9 cellular contexts compared by ENCODE assay signal in genomic region chr6:151387581-151387980, GRCh38. TPM values are rescaled to one million over a fixed set of nuclear protein-coding genes. Genes with fewer than 3 reads are reported as not detected.
A peak's percentile ranks its signal among the peaks of the same experiment; 100 is the strongest.
DNase-seq lines count a peak whose midpoint lies in the region; ATAC-seq and TF ChIP-seq lines count a peak whose summit lies in the region.
"Had no signal": no experiment of that assay in that cellular context is flagged by ENCODE, and none has a peak within 500 bp of the region (broad histone marks: within the 10 kb centered on the region; RNA-seq: fewer than 3 reads in every experiment).

No MANE protein-coding gene starts in this region.

- H3K27me3 Mint-ChIP-seq in activated naive CD4-positive, alpha-beta T cell treated with anti-CD3 and anti-CD28 coated beads for 36 hours (ENCODE audit: low read depth): no peaks in the 10 kb centered on the region
- peaks cover 3% of the 10 kb centered on the region for H3K27me3 Mint-ChIP-seq in activated naive CD8-positive, alpha-beta T cell treated with anti-CD3 and anti-CD28 coated beads for 36 hours
- H3K27me3 Mint-ChIP-seq in immature natural killer cell (ENCODE audit: low read depth in 3 of 3) (peaks cover 12 to 27% (median 22%) of the 10 kb centered on the region in 3 donors), type B pancreatic cell (no peaks in the 10 kb centered on the region)

- intact Hi-C loops in activated naive CD4-positive, alpha-beta T cell treated with anti-CD3 and anti-CD28 coated beads for 36 hours (cut with micrococcal nuclease): no loop called here

- DNase-seq in activated naive CD4-positive, alpha-beta T cell treated with anti-CD3 and anti-CD28 coated beads for 36 hours: no peak
- DNase-seq in activated naive CD4-positive, alpha-beta T cell treated with anti-CD3 and anti-CD28 coated beads, Interleukin-2, amount 50 U/mL, for 16 hours: no peak
- DNase-seq in activated naive CD8-positive, alpha-beta T cell treated with anti-CD3 and anti-CD28 coated beads for 36 hours: no peak
- no peak for DNase-seq in immature natural killer cell
- DNase-seq in type B pancreatic cell (ENCODE audit: extremely low spot score, unreplicated experiment): no peak
- DNase-seq in stimulated activated CD4-positive, alpha-beta T cell treated with anti-CD3 and anti-CD28 coated beads, Interleukin-12 subunit alpha, Interleukin-12 subunit beta, amount 100 ng/mL, for 4 hours: no peak
- DNase-seq in stimulated activated CD4-positive, alpha-beta T cell treated with anti-CD3 and anti-CD28 coated beads, Interleukin-1b, Interleukin-23, amount 100 ng/mL, for 48 hours: no peak
- DNase-seq: hippocampal formation had no signal

- H3K9me3 Mint-ChIP-seq in activated naive CD4-positive, alpha-beta T cell treated with anti-CD3 and anti-CD28 coated beads for 36 hours: no peaks in the 10 kb centered on the region
- no peaks in the 10 kb centered on the region for H3K9me3 Mint-ChIP-seq in activated naive CD8-positive, alpha-beta T cell treated with anti-CD3 and anti-CD28 coated beads for 36 hours
- H3K9me3 Mint-ChIP-seq in immature natural killer cell: no peaks in the 10 kb centered on the region
- no peaks in the 10 kb centered on the region for H3K9me3 Mint-ChIP-seq in type B pancreatic cell

- CTCF ChIA-PET in activated naive CD4-positive, alpha-beta T cell treated with anti-CD3 and anti-CD28 coated beads for 36 hours (lab: Charles Lee): no interaction called here

- ATAC-seq in HG03521 (IDR thresholded peaks at IDR 0.05; ENCODE audit: unreplicated experiment): no peak

- H3K4me1 Mint-ChIP-seq in activated naive CD4-positive, alpha-beta T cell treated with anti-CD3 and anti-CD28 coated beads for 36 hours (ENCODE audit: low read depth): peaks cover 43% of the 10 kb centered on the region
- H3K4me1 Mint-ChIP-seq in activated naive CD8-positive, alpha-beta T cell treated with anti-CD3 and anti-CD28 coated beads for 36 hours: peaks cover 42% of the 10 kb centered on the region
- H3K4me1 Mint-ChIP-seq in immature natural killer cell (peaks cover 60 to 69% of the 10 kb centered on the region in 2 donors), type B pancreatic cell (ENCODE audit: unreplicated experiment) (peaks cover 18% of the 10 kb centered on the region)

- no peak for TF ChIP-seq CTCF in type B pancreatic cell (conservative IDR thresholded peaks at IDR 0.05)

- H3K36me3 Mint-ChIP-seq in activated naive CD4-positive, alpha-beta T cell treated with anti-CD3 and anti-CD28 coated beads for 36 hours (ENCODE audit: low read depth): peaks cover 7% of the 10 kb centered on the region
- peaks cover 28% of the 10 kb centered on the region for H3K36me3 Mint-ChIP-seq in activated naive CD8-positive, alpha-beta T cell treated with anti-CD3 and anti-CD28 coated beads for 36 hours
- H3K36me3 Mint-ChIP-seq in immature natural killer cell (peaks cover 0 to 6% (median 4%) of the 10 kb centered on the region in 3 donors), type B pancreatic cell (peaks cover 10% of the 10 kb centered on the region)

- no peak overlapping the region for H3K4me3 Mint-ChIP-seq in activated naive CD4-positive, alpha-beta T cell treated with anti-CD3 and anti-CD28 coated beads for 36 hours
- no peak overlapping the region for H3K4me3 Mint-ChIP-seq in activated naive CD8-positive, alpha-beta T cell treated with anti-CD3 and anti-CD28 coated beads for 36 hours
- H3K4me3 Mint-ChIP-seq in immature natural killer cell (peak overlapping the region in 1 of 5 donors; percentile 7), type B pancreatic cell (no peak overlapping the region)

- peak overlapping the region; percentile 60 for H3K27ac Mint-ChIP-seq in activated naive CD4-positive, alpha-beta T cell treated with anti-CD3 and anti-CD28 coated beads for 36 hours
- peak overlapping the region; percentile 65 for H3K27ac Mint-ChIP-seq in activated naive CD8-positive, alpha-beta T cell treated with anti-CD3 and anti-CD28 coated beads for 36 hours
- H3K27ac Mint-ChIP-seq in immature natural killer cell: peak overlapping the region; percentile 74 to 97 (median 84)
- peak overlapping the region; percentile 56 for H3K27ac Mint-ChIP-seq in type B pancreatic cell

RNA-seq across cellular contexts. Expression of gene ZBTB2, which starts 3.8 kb away (rescaled TPM):
- 10 to 100 TPM; 10.7 to 10.8 TPM for total RNA-seq in activated naive CD4-positive, alpha-beta T cell treated with anti-CD3 and anti-CD28 coated beads for 36 hours
- 10 to 100 TPM; 26.8 to 28.2 TPM for total RNA-seq in activated naive CD8-positive, alpha-beta T cell treated with anti-CD3 and anti-CD28 coated beads for 36 hours
- 10 to 100 TPM; 11.5 to 27.5 (median 24.1) TPM for polyA plus RNA-seq in immature natural killer cell
- 13.5 and 14.8 TPM in 2 replicates for total RNA-seq in type B pancreatic cell (ENCODE audit: low replicate concordance)
